In genomic region chr1:116915182-116915611, GRCh38 we compare ENCODE assay signal across 11 cellular contexts. TPM values are rescaled to one million over a fixed set of nuclear protein-coding genes. Genes with fewer than 3 reads are reported as not detected.
A peak's percentile ranks its signal among the peaks of the same experiment; 100 is the strongest.
DNase-seq lines count a peak whose midpoint lies in the region; ATAC-seq, FAIRE-seq and TF ChIP-seq lines count a peak whose summit lies in the region.
"Had no signal": no experiment of that assay in that cellular context is flagged by ENCODE, and none has a peak within 500 bp of the region (broad histone marks: within the 10 kb centered on the region; RNA-seq: fewer than 3 reads in every experiment).

No MANE protein-coding gene starts in this region.

- H3K4me1 Mint-ChIP-seq in stimulated activated naive CD8-positive, alpha-beta T cell treated with anti-CD3 and anti-CD28 coated beads, Interleukin-15, amount 100 ng/mL, for 72 hours = peaks cover 16% of the 10 kb centered on the region
- peaks cover 5% of the 10 kb centered on the region for H3K4me1 Mint-ChIP-seq in nephron progenitor cell
- H3K4me1 Mint-ChIP-seq in activated T-helper 1 cell treated with anti-CD3 and anti-CD28 coated beads, Interleukin-12 subunit alpha, Interleukin-12 subunit beta, Interleukin-2, Interleukin-4 antibody, amounts not matched to agents 30 ng/mL and 10 ng/mL and 1 ng/mL, durations not matched to agents 14 hours and 24 hours and 36 hours (ENCODE audit: low read depth) = peaks cover 13% of the 10 kb centered on the region

- H3K9me3 Mint-ChIP-seq in stimulated activated naive CD8-positive, alpha-beta T cell treated with anti-CD3 and anti-CD28 coated beads, Interleukin-15, amount 100 ng/mL, for 72 hours = no peaks in the 10 kb centered on the region
- H3K9me3 Mint-ChIP-seq in nephron progenitor cell = no peaks in the 10 kb centered on the region
- H3K9me3 Mint-ChIP-seq in activated T-helper 1 cell treated with anti-CD3 and anti-CD28 coated beads, Interleukin-12 subunit alpha, Interleukin-12 subunit beta, Interleukin-2, Interleukin-4 antibody, amounts not matched to agents 30 ng/mL and 10 ng/mL and 1 ng/mL, durations not matched to agents 14 hours and 24 hours and 36 hours = no peaks in the 10 kb centered on the region
- H3K9me3 Mint-ChIP-seq: activated CD4-positive, alpha-beta T cell treated with anti-CD3 and anti-CD28 coated beads, Interleukin-2, amount 10 ng/mL, durations not matched to agents 7 days and 5 days had no signal

- peak overlapping the region; percentile 36 to 40 for H3K4me3 Mint-ChIP-seq in stimulated activated naive CD8-positive, alpha-beta T cell treated with anti-CD3 and anti-CD28 coated beads, Interleukin-15, amount 100 ng/mL, for 72 hours
- peak overlapping the region; percentile 10 for H3K4me3 Mint-ChIP-seq in nephron progenitor cell
- no peak overlapping the region for H3K4me3 Mint-ChIP-seq in activated T-helper 1 cell treated with anti-CD3 and anti-CD28 coated beads, Interleukin-12 subunit alpha, Interleukin-12 subunit beta, Interleukin-2, Interleukin-4 antibody, amounts not matched to agents 30 ng/mL and 10 ng/mL and 1 ng/mL, durations not matched to agents 14 hours and 24 hours and 36 hours
- H3K4me3 Mint-ChIP-seq: activated CD4-positive, alpha-beta T cell treated with anti-CD3 and anti-CD28 coated beads, Interleukin-2, amount 10 ng/mL, durations not matched to agents 7 days and 5 days had no signal

- TF ChIP-seq CTCF in fibroblast of the aortic adventitia (IDR thresholded peaks at IDR 0.05; ENCODE audit: insufficient read depth, low read length) (no peak), nephron progenitor cell (IDR thresholded peaks at IDR 0.05) (no peak)

- H3K4me3 ChIP-seq in fibroblast of the aortic adventitia (ENCODE audit: low read depth, low read length) = peak overlapping the region; percentile 14

- DNase-seq in stimulated activated naive CD8-positive, alpha-beta T cell treated with anti-CD3 and anti-CD28 coated beads, Interleukin-15, amount 100 ng/mL, for 72 hours = no peak
- DNase-seq in stimulated activated naive CD8-positive, alpha-beta T cell treated with anti-CD3 and anti-CD28 coated beads, Interleukin-15, Interleukin-2, amounts not matched to agents 100 U/mL and 50 U/mL, for 24 hours = no peak
- DNase-seq in fibroblast of the aortic adventitia (ENCODE audit: low read depth) (peak; percentile 46), nephron progenitor cell (peak; percentile 13), GM19239 (ENCODE audit: insufficient read length, low spot score) (no peak), cerebellar nuclear complex (lab: John Stamatoyannopoulos, UW) (no peak)
- no peak for DNase-seq in central memory CD4-positive, alpha-beta T cell
- DNase-seq in activated T-helper 1 cell treated with anti-CD3 and anti-CD28 coated beads, Interleukin-12 subunit alpha, Interleukin-12 subunit beta, Interleukin-2, Interleukin-4 antibody, amounts not matched to agents 30 ng/mL and 10 ng/mL and 1 ng/mL, durations not matched to agents 14 hours and 24 hours and 36 hours (ENCODE audit: low spot score) = no peak
- DNase-seq: activated CD4-positive, alpha-beta T cell treated with anti-CD3 and anti-CD28 coated beads, Interleukin-2, amount 10 ng/mL, durations not matched to agents 7 days and 5 days; AML-193 had no signal

- H3K36me3 Mint-ChIP-seq in nephron progenitor cell (ENCODE audit: low read depth) = no peaks in the 10 kb centered on the region
- no peaks in the 10 kb centered on the region for H3K36me3 Mint-ChIP-seq in activated T-helper 1 cell treated with anti-CD3 and anti-CD28 coated beads, Interleukin-12 subunit alpha, Interleukin-12 subunit beta, Interleukin-2, Interleukin-4 antibody, amounts not matched to agents 30 ng/mL and 10 ng/mL and 1 ng/mL, durations not matched to agents 14 hours and 24 hours and 36 hours (ENCODE audit: low read depth)

- no peak for FAIRE-seq in GM19239 (lab: Jason Lieb, UNC)
- FAIRE-seq: G401.6 had no signal

- no peak for ATAC-seq in stimulated activated naive CD8-positive, alpha-beta T cell treated with anti-CD3 and anti-CD28 coated beads, Interleukin-15, amount 100 ng/mL, for 72 hours
- no peak for ATAC-seq in stimulated activated naive CD8-positive, alpha-beta T cell treated with anti-CD3 and anti-CD28 coated beads, Interleukin-15, Interleukin-2, amounts not matched to agents 100 U/mL and 50 U/mL, for 24 hours

- H3K27ac Mint-ChIP-seq in stimulated activated naive CD8-positive, alpha-beta T cell treated with anti-CD3 and anti-CD28 coated beads, Interleukin-15, amount 100 ng/mL, for 72 hours = no peak overlapping the region
- no peak overlapping the region for H3K27ac Mint-ChIP-seq in nephron progenitor cell
- H3K27ac Mint-ChIP-seq in activated T-helper 1 cell treated with anti-CD3 and anti-CD28 coated beads, Interleukin-12 subunit alpha, Interleukin-12 subunit beta, Interleukin-2, Interleukin-4 antibody, amounts not matched to agents 30 ng/mL and 10 ng/mL and 1 ng/mL, durations not matched to agents 14 hours and 24 hours and 36 hours = no peak overlapping the region
- H3K27ac Mint-ChIP-seq: activated CD4-positive, alpha-beta T cell treated with anti-CD3 and anti-CD28 coated beads, Interleukin-2, amount 10 ng/mL, durations not matched to agents 7 days and 5 days had no signal

- intact Hi-C loops in activated T-helper 1 cell treated with anti-CD3 and anti-CD28 coated beads, Interleukin-12 subunit alpha, Interleukin-12 subunit beta, Interleukin-2, Interleukin-4 antibody, amounts not matched to agents 30 ng/mL and 10 ng/mL and 1 ng/mL, durations not matched to agents 14 hours and 24 hours and 36 hours (cut with micrococcal nuclease) = no loop called here

- H3K27me3 Mint-ChIP-seq in stimulated activated naive CD8-positive, alpha-beta T cell treated with anti-CD3 and anti-CD28 coated beads, Interleukin-15, amount 100 ng/mL, for 72 hours = no peaks in the 10 kb centered on the region
- H3K27me3 Mint-ChIP-seq in nephron progenitor cell (ENCODE audit: low read depth, poor library complexity) = no peaks in the 10 kb centered on the region
- no peaks in the 10 kb centered on the region for H3K27me3 Mint-ChIP-seq in activated T-helper 1 cell treated with anti-CD3 and anti-CD28 coated beads, Interleukin-12 subunit alpha, Interleukin-12 subunit beta, Interleukin-2, Interleukin-4 antibody, amounts not matched to agents 30 ng/mL and 10 ng/mL and 1 ng/mL, durations not matched to agents 14 hours and 24 hours and 36 hours (ENCODE audit: insufficient read depth)
- H3K27me3 Mint-ChIP-seq: activated CD4-positive, alpha-beta T cell treated with anti-CD3 and anti-CD28 coated beads, Interleukin-2, amount 10 ng/mL, durations not matched to agents 7 days and 5 days had no signal

RNA-seq across cellular contexts. Expression of gene PTGFRN, which starts 5.5 kb away (rescaled TPM):
- 39.8 and 67.5 TPM in 2 replicates for total RNA-seq in fibroblast of the aortic adventitia (ENCODE audit: low replicate concordance)
- 38.0 and 43.4 TPM in 2 replicates for total RNA-seq in activated T-helper 1 cell treated with anti-CD3 and anti-CD28 coated beads, Interleukin-12 subunit alpha, Interleukin-12 subunit beta, Interleukin-2, Interleukin-4 antibody, amounts not matched to agents 30 ng/mL and 10 ng/mL and 1 ng/mL, durations not matched to agents 14 hours and 24 hours and 36 hours

Comparison
In these comparisons a context has a peak if more than half of its experiments do, and no peak if none do; other contexts are left out.
1. DNase-seq: peak in fibroblast of the aortic adventitia (single experiment) and nephron progenitor cell (single experiment); none in stimulated activated naive CD8-positive, alpha-beta T cell treated with anti-CD3 and anti-CD28 coated beads, Interleukin-15, amount 100 ng/mL, for 72 hours (0 of 2), stimulated activated naive CD8-positive, alpha-beta T cell treated with anti-CD3 and anti-CD28 coated beads, Interleukin-15, Interleukin-2, amounts not matched to agents 100 U/mL and 50 U/mL, for 24 hours (single experiment), GM19239 (single experiment), central memory CD4-positive, alpha-beta T cell (single experiment), cerebellar nuclear complex (0 of 2) and activated T-helper 1 cell treated with anti-CD3 and anti-CD28 coated beads, Interleukin-12 subunit alpha, Interleukin-12 subunit beta, Interleukin-2, Interleukin-4 antibody, amounts not matched to agents 30 ng/mL and 10 ng/mL and 1 ng/mL, durations not matched to agents 14 hours and 24 hours and 36 hours (single experiment).